24 cellular contexts compared by ENCODE assay signal in the genomic region with DNA sequence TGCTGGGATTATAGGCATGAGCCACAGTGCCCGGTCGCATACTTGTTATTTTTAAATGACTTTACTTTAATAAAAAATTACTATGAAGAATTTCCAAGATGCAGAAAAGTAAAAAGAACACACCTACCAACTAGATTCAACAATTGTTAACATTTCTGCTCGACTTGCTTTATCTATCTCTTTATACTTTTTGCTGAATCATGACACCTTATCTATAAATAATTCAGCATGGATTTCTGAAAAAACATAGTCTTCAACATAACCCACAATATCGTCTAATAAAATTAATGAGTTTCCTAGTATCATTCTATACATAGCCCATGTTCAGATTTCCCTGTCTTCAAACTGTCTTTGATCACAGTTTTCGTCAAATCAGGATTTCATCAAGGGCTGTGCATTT. TPM values are rescaled to one million over a fixed set of nuclear protein-coding genes. Genes with fewer than 3 reads are reported as not detected.
"Had no signal": no experiment of that assay in that cellular context is flagged by ENCODE, and none has a peak within 500 bp of the region (broad histone marks: within the 10 kb centered on the region; RNA-seq: fewer than 3 reads in every experiment).

No MANE protein-coding gene starts in this region.

- ATAC-seq: effector memory CD8-positive, alpha-beta T cell; heart left ventricle; natural killer cell treated with Interleukin-12 subunit alpha and Interleukin-12 subunit beta and Interleukin-15 and Interleukin-18, amount 100 ng/mL, for 72 hours; pancreas; stimulated activated effector memory CD8-positive, alpha-beta T cell treated with anti-CD3 and anti-CD28 coated beads, Interleukin-12 subunit alpha, Interleukin-12 subunit beta, amount 100 ng/mL, for 72 hours had no signal

- H2AFZ ChIP-seq: hepatocyte had no signal

- DNase-seq: dermis blood vessel endothelial cell; effector memory CD8-positive, alpha-beta T cell; erythroblast; mesenchymal stem cell; mucosa of descending colon; naive B cell; pancreas; stimulated activated CD4-positive, alpha-beta T cell treated with anti-CD3 and anti-CD28 coated beads, Interleukin-2, amount 100 ng/mL, for 24 hours; stimulated activated CD4-positive, alpha-beta T cell treated with anti-CD3 and anti-CD28 coated beads, Interleukin-4, amount 100 ng/mL, for 24 hours; stimulated activated naive CD4-positive, alpha-beta T cell treated with Interleukin-2 at 50 U/mL for 16 hours; substantia nigra had no signal

- H3K36me3 ChIP-seq: heart left ventricle, neutrophil, pancreas, right atrium auricular region, thoracic aorta, tibial nerve had no signal

- H3K79me2 ChIP-seq: hepatocyte had no signal

- H3K4me1 ChIP-seq: pancreas had no signal

- H3K27me3 ChIP-seq: gastroesophageal sphincter, pancreas, right atrium auricular region had no signal

- H3K4me2 ChIP-seq: hepatocyte had no signal

- FAIRE-seq: endometrium, kidney, pancreas had no signal

- H3K9me3 ChIP-seq: gastroesophageal sphincter, heart left ventricle, mucosa of descending colon, neutrophil, pancreas, right atrium auricular region, thoracic aorta, tibial nerve had no signal

- H3K4me3 ChIP-seq: coronary artery, gastroesophageal sphincter, heart left ventricle, hepatocyte, mucosa of descending colon, pancreas, right atrium auricular region, thoracic aorta, tibial nerve had no signal

- H3K27ac ChIP-seq: coronary artery, hepatocyte, neutrophil, pancreas, thoracic aorta, tibial nerve had no signal

RNA-seq across cellular contexts. Expression of a gene that starts 25.9 kb away (rescaled TPM):
- total RNA-seq: natural killer cell treated with Interleukin-12 subunit alpha and Interleukin-12 subunit beta and Interleukin-15 and Interleukin-18, amount 100 ng/mL, for 72 hours; neural crest cell had no signal
